Comparison of ENCODE assay signal across 8 cellular contexts in genomic region chr7:133253522-133253882, GRCh38.
A peak's percentile ranks its signal among the peaks of the same experiment; 100 is the strongest.
DNase-seq lines count a peak whose midpoint lies in the region; ATAC-seq and TF ChIP-seq lines count a peak whose summit lies in the region.

No MANE protein-coding gene starts in this region.

- no peaks in the 10 kb centered on the region for H3K27me3 Mint-ChIP-seq in T-helper 2 cell treated with Interferon-gamma antibody and Interleukin-4, amounts not matched to agents 5 μg/mL and 100 μg/mL, for 36 hours (ENCODE audit: low read depth)
- H3K27me3 Mint-ChIP-seq in nephron (ENCODE audit: low read depth): no peaks in the 10 kb centered on the region

- no peaks in the 10 kb centered on the region for H3K36me3 Mint-ChIP-seq in T-helper 2 cell treated with Interferon-gamma antibody and Interleukin-4, amounts not matched to agents 5 μg/mL and 100 μg/mL, for 36 hours (ENCODE audit: low read depth)
- peaks cover 11% of the 10 kb centered on the region for H3K36me3 Mint-ChIP-seq in nephron (ENCODE audit: low read depth)

- H3K4me3 Mint-ChIP-seq in T-helper 2 cell treated with Interferon-gamma antibody and Interleukin-4, amounts not matched to agents 5 μg/mL and 100 μg/mL, for 36 hours: peak overlapping the region; percentile 95
- peak overlapping the region; percentile 96 to 97 (median 96) for H3K4me3 Mint-ChIP-seq in nephron

- ATAC-seq in GM21529 (IDR thresholded peaks at IDR 0.05; ENCODE audit: unreplicated experiment): no peak

- DNase-seq in HCEC 1CT (peak; percentile 9), erythroblast (lab: John Stamatoyannopoulos, UW) (peak; percentile 25 to 53), SKM-1 treated with dmso at 0.1 percent for 144 hours (lab: John Stamatoyannopoulos, UW; ENCODE audit: unreplicated experiment) (no peak), NCI-H510A treated with DMSO at 0.1 percent for 48 hours (lab: John Stamatoyannopoulos, UW) (no peak)
- DNase-seq in T-helper 2 cell treated with Interferon-gamma antibody and Interleukin-4, amounts not matched to agents 5 μg/mL and 100 μg/mL, for 36 hours (ENCODE audit: low spot score): no peak

- no peaks in the 10 kb centered on the region for H3K9me3 Mint-ChIP-seq in T-helper 2 cell treated with Interferon-gamma antibody and Interleukin-4, amounts not matched to agents 5 μg/mL and 100 μg/mL, for 36 hours
- H3K9me3 Mint-ChIP-seq in nephron: peaks cover 6% of the 10 kb centered on the region

- TF ChIP-seq POLR2A in erythroblast (IDR thresholded peaks at IDR 0.05; ENCODE audit: low read length): no peak

- H3K27ac Mint-ChIP-seq in T-helper 2 cell treated with Interferon-gamma antibody and Interleukin-4, amounts not matched to agents 5 μg/mL and 100 μg/mL, for 36 hours: peak overlapping the region; percentile 92
- peak overlapping the region; percentile 85 to 97 (median 96) for H3K27ac Mint-ChIP-seq in nephron

- peak overlapping the region; percentile 84 for H3K27ac ChIP-seq in C4-2B

- H3K4me1 Mint-ChIP-seq in T-helper 2 cell treated with Interferon-gamma antibody and Interleukin-4, amounts not matched to agents 5 μg/mL and 100 μg/mL, for 36 hours (ENCODE audit: low read depth): peaks cover 29% of the 10 kb centered on the region
- H3K4me1 Mint-ChIP-seq in nephron: peaks cover 29% of the 10 kb centered on the region

- TF ChIP-seq CTCF in C4-2B (conservative IDR thresholded peaks at IDR 0.05) (no peak), nephron (IDR thresholded peaks at IDR 0.05; ENCODE audit: unreplicated experiment in 3 of 3) (no peak)

Comparison
In these comparisons a context has a peak if more than half of its experiments do, and no peak if none do; other contexts are left out.
1. DNase-seq: peak in HCEC 1CT (single experiment) and erythroblast (2 of 2); none in T-helper 2 cell treated with Interferon-gamma antibody and Interleukin-4, amounts not matched to agents 5 μg/mL and 100 μg/mL, for 36 hours (single experiment), SKM-1 treated with dmso at 0.1 percent for 144 hours (single experiment) and NCI-H510A treated with DMSO at 0.1 percent for 48 hours (single experiment).